8 cellular contexts compared by ENCODE assay signal in the genomic region with DNA sequence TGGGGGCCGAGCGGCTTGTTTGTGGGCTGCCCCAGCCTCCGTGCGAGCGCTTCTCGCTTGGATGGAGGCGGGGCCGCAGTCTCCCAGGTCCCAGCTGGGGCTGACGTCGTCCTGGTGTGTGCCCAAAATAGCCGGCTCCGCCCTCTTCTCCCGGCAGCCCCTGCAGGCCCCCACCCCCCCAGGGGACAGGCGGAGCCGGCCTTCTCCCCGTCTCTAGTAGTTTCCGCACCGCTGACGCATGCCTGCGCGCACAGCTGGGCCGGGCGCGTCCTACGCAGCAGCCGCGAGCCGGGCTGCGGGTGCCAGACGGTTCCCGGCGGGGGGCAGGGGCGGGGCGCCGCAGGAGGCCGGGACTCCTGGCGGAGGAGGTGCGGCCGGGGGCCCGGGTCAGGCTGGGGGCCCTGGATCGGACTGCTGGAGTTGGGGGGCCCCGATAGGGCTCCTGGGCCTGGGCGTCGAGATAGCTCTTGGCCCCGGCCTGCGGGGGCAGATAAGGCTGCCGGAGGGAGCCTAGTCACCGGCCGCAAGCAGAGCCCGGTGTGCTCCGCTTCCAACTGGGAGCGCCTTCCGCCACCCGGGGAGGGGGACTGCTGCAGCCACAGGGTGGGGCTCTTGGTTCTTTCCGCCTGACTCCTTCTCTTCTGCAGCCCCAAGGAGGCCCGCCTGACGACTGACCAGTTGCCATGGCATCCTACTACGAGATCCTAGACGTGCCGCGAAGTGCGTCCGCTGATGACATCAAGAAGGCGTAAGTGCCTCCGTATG. TPM values are rescaled to one million over a fixed set of nuclear protein-coding genes. Genes with fewer than 3 reads are reported as not detected.
DNase-seq lines count a peak whose midpoint lies in the region; ATAC-seq and TF ChIP-seq lines count a peak whose summit lies in the region.

Gene DNAJB2, plus strand, starts transcription at position 216 of the 765 bp plus-strand sequence. Its CDS starts 468 bp downstream, at position 684.

- H3K4me3 ChIP-seq in Jurkat, Clone E6-1 (ENCODE audit: low read length): peak within 1 kb of the TSS; percentile 71
- H3K4me3 ChIP-seq in PC-9 (peak within 1 kb of the TSS; percentile 81), epithelial cell of proximal tubule (ENCODE audit: low read depth, low read length) (peak within 1 kb of the TSS; percentile 78)

- H2AFZ ChIP-seq in PC-9: peak within 1 kb of the TSS; percentile 86

- ATAC-seq in GM21619 (IDR thresholded peaks at IDR 0.05; ENCODE audit: unreplicated experiment): peak; percentile 84

- intact Hi-C loops in PC-9 (cut with micrococcal nuclease; ENCODE audit: unreplicated experiment): loop anchor here (1.0 to 10.0 kb wide), 7 partner anchors 15 to 385 kb away; partner anchors contain the start of genes ABCB6, ANKZF1, ATG9A and TUBA4A

- H4K20me1 ChIP-seq in PC-9 (ENCODE audit: insufficient read depth): no peaks in the 10 kb centered on the region

- no peaks in the 10 kb centered on the region for H3K27me3 ChIP-seq in PC-9 (ENCODE audit: insufficient read depth, low read depth)

- CTCF ChIA-PET in PC-9 (lab: Charles Lee): interaction anchor here (0.6 to 2.3 kb wide), 4 partner anchors 16 to 35 kb away, joined by 4 to 13 read pairs (median 9); no protein-coding TSS in a partner anchor

- peaks cover 25% of the 10 kb centered on the region for H3F3A ChIP-seq in PC-9 (ENCODE audit: insufficient read depth, low read depth)

- H3K4me2 ChIP-seq in PC-9: peak within 1 kb of the TSS; percentile 93

- peaks cover 38% of the 10 kb centered on the region for H3K4me1 ChIP-seq in PC-9 (replicated peaks; ENCODE audit: insufficient read depth)

- BruUV-seq in PC-9 (replicated peaks; lab: Mats Ljungman, UMichigan): no TSS peak

- DNase-seq in DMS153 (lab: John Stamatoyannopoulos, UW) (peak; percentile 95), PC-9 (peak; percentile 90 to 98), epithelial cell of proximal tubule (ENCODE audit: low read depth) (peak; percentile 83), mucosa of gallbladder (ENCODE audit: low spot score) (peak; percentile 99)
- DNase-seq in Jurkat, Clone E6-1 (ENCODE audit: low read depth, low spot score): peak; percentile 93
- peak; percentile 98 for DNase-seq in activated T-cell treated with anti-CD3 and anti-CD28 coated beads, Interleukin-2, amount 50 U/mL, for 1 hour
- DNase-seq in stimulated activated CD8-positive, alpha-beta memory T cell treated with anti-CD3 and anti-CD28 coated beads, Interleukin-4, amount 100 ng/mL, for 4 hours (ENCODE audit: low read depth in 2 of 2, low spot score in 1 of 2): peak; percentile 97 to 99

- 0 out of 2 replicates have a peak, but pooled peaks cover 3% of the 10 kb centered on the region for H3K79me2 ChIP-seq in PC-9 (ENCODE audit: low read depth)

- H3K36me3 ChIP-seq in PC-9 (ENCODE audit: low read depth): no peaks in the 10 kb centered on the region

- TF ChIP-seq CTCF in PC-9 (conservative IDR thresholded peaks at IDR 0.05) (no peak; the same call in 1 of the 2 replicates), epithelial cell of proximal tubule (conservative IDR thresholded peaks at IDR 0.05; ENCODE audit: low read depth, low read length) (peak; percentile 10)

- no peaks in the 10 kb centered on the region for H3K9me2 ChIP-seq in PC-9 (ENCODE audit: insufficient read depth)

- POLR2A ChIA-PET in PC-9 (lab: Charles Lee; ENCODE audit: unreplicated experiment): interaction anchor here (0.7 to 1.2 kb wide), 3 partner anchors 30 to 524 kb away, joined by 4 to 15 read pairs (median 5); no protein-coding TSS in a partner anchor

- H3K27ac ChIP-seq in PC-9: peak within 1 kb of the TSS; percentile 51

- H3K9me3 ChIP-seq in PC-9 (ENCODE audit: insufficient read depth, low read depth): no peaks in the 10 kb centered on the region

RNA-seq across cellular contexts. Expression of gene DNAJB2, which starts in this region (rescaled TPM):
- polyA plus RNA-seq in Jurkat, Clone E6-1 (2012; ENCODE audit: insufficient read depth, insufficient read length): 22.2 TPM
- 38.5 and 47.5 TPM in 2 replicates for total RNA-seq in PC-9 (2021)
- 31.8 and 54.8 TPM in 2 replicates for total RNA-seq in epithelial cell of proximal tubule
- 161 TPM for total RNA-seq in mucosa of gallbladder

Comparison
In these comparisons a context has a peak if more than half of its experiments do, and no peak if none do; other contexts are left out.
1. Peak in every context shown above with its lines: DNase-seq, ATAC-seq, H3K4me3 ChIP-seq and H3K27ac ChIP-seq.